In the genomic region with DNA sequence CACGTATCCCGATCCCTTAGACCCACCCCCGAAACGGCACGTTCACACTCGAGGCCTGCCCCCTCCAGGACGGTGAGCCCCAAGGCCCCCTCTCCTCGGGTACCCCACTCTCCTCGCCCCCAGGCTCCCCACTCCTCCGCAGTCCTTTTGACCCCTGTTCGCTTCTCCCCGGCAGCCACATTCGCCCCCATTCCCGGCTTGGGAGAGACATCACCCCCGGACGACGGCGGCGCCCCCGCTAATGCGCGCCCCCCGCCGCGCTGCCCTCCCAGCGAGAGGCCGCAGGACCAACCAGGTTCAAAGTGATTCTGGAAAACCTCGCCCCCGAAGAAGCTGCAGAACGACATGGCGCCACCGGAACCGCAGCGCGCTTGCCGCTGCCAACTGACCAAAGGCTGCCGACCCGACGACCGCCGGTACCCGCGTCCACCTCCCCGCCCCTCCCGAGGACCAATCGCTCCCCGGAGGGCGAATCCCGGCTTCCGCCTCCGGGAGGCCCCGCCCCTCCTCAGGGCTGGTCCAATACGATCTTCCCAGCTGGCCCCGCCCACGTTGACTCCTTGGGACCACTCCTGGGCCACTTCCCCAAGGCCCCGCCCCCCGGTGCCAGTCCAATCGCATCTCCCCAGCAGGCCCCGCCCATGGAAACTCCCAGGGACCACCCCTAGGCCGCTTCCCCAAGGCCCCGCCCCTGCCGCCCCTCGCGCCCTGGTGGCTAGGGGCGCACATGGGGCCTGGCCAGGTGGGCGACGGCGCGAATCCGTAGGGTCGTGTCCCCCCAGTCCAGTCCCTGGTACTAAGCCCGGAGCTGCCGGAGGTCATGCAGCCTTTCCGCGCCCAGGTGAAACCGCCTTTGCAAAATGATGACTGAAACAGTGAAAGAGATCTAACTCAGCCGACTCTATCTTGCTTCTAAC, we compare ENCODE assay signal across 8 cellular contexts. TPM values are rescaled to one million over a fixed set of nuclear protein-coding genes. Genes with fewer than 3 reads are reported as not detected.
DNase-seq lines count a peak whose midpoint lies in the region; ATAC-seq and TF ChIP-seq lines count a peak whose summit lies in the region.

A gene with protein sequence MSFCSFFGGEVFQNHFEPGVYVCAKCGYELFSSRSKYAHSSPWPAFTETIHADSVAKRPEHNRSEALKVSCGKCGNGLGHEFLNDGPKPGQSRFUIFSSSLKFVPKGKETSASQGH (minus strand): TSS at position 390 of the 917 bp plus-strand sequence. CDS start 43 bp downstream, at position 347.

- DNase-seq in NCI-H1105 (lab: John Stamatoyannopoulos, UW), result peak; percentile 94
- peak; percentile 99 for DNase-seq in SKM-1 treated with dmso at 0.1 percent for 144 hours (lab: John Stamatoyannopoulos, UW; ENCODE audit: unreplicated experiment)
- peak; percentile 72 for DNase-seq in glomerular endothelial cell (ENCODE audit: extremely low read depth, low read depth, low spot score)
- peak; percentile 100 for DNase-seq in osteocyte (ENCODE audit: extremely low spot score, unreplicated experiment)

- H3K27ac Mint-ChIP-seq in activated naive CD8-positive, alpha-beta T cell, result peak within 1 kb of the TSS; percentile 70
- peak within 1 kb of the TSS; percentile 75 for H3K27ac Mint-ChIP-seq in osteocyte (ENCODE audit: unreplicated experiment)

- H3K36me3 Mint-ChIP-seq in activated naive CD8-positive, alpha-beta T cell, result no peaks in the 10 kb centered on the region
- peaks cover 3% of the 10 kb centered on the region for H3K36me3 Mint-ChIP-seq in osteocyte (ENCODE audit: unreplicated experiment)

- H3K27me3 Mint-ChIP-seq in activated naive CD8-positive, alpha-beta T cell, result no peaks in the 10 kb centered on the region
- no peaks in the 10 kb centered on the region for H3K27me3 Mint-ChIP-seq in osteocyte (ENCODE audit: unreplicated experiment)

- peaks cover 8% of the 10 kb centered on the region for H3K4me1 ChIP-seq in thymus (ENCODE audit: control insufficient read depth, insufficient read depth, low read length)

- TF ChIP-seq CTCF in osteocyte (IDR thresholded peaks at IDR 0.05), result no peak

- H3K36me3 ChIP-seq in thymus (ENCODE audit: control insufficient read depth, insufficient read depth), result peaks cover 29% of the 10 kb centered on the region

- peak within 1 kb of the TSS; percentile 84 for H3K4me3 Mint-ChIP-seq in activated naive CD8-positive, alpha-beta T cell
- peak within 1 kb of the TSS; percentile 85 for H3K4me3 Mint-ChIP-seq in osteocyte (ENCODE audit: unreplicated experiment)

- ATAC-seq in HG02623 (IDR thresholded peaks at IDR 0.05; ENCODE audit: unreplicated experiment), result peak; percentile 90

- no peaks in the 10 kb centered on the region for H3K9me3 ChIP-seq in thymus (ENCODE audit: control insufficient read depth)

- no peaks in the 10 kb centered on the region for H3K27me3 ChIP-seq in thymus (ENCODE audit: control insufficient read depth, insufficient read depth)

- H3K9me3 Mint-ChIP-seq in activated naive CD8-positive, alpha-beta T cell (ENCODE audit: low read depth), result no peaks in the 10 kb centered on the region
- H3K9me3 Mint-ChIP-seq in osteocyte (ENCODE audit: unreplicated experiment), result no peaks in the 10 kb centered on the region

- H3K4me3 ChIP-seq in GM08714 (ENCODE audit: low read length) (peak within 1 kb of the TSS; percentile 85), thymus (ENCODE audit: low read length) (peak within 1 kb of the TSS; percentile 86)

- peak within 1 kb of the TSS; percentile 78 for H3K27ac ChIP-seq in thymus (ENCODE audit: low read depth)

- H3K4me1 Mint-ChIP-seq in activated naive CD8-positive, alpha-beta T cell (ENCODE audit: low read depth), result peaks cover 18% of the 10 kb centered on the region
- peaks cover 19% of the 10 kb centered on the region for H3K4me1 Mint-ChIP-seq in osteocyte (ENCODE audit: unreplicated experiment)

- 2% methylated on average over 77 of the region's 77 CpGs for WGBS in thymus

RNA-seq across cellular contexts. Expression of the gene that starts here (rescaled TPM):
- total RNA-seq in glomerular endothelial cell, result 12.8 and 18.4 TPM in 2 replicates
- total RNA-seq in osteocyte, result 17.1 and 21.0 TPM in 2 replicates
- 44.2 TPM for polyA plus RNA-seq in thymus

Comparison
In these comparisons a context has a peak if more than half of its experiments do, and no peak if none do; other contexts are left out.
1. Peak in every context shown above with its lines: DNase-seq, ATAC-seq, H3K4me3 ChIP-seq and H3K27ac ChIP-seq.